Comparison of ENCODE assay signal across 34 cellular contexts in the genomic region with DNA sequence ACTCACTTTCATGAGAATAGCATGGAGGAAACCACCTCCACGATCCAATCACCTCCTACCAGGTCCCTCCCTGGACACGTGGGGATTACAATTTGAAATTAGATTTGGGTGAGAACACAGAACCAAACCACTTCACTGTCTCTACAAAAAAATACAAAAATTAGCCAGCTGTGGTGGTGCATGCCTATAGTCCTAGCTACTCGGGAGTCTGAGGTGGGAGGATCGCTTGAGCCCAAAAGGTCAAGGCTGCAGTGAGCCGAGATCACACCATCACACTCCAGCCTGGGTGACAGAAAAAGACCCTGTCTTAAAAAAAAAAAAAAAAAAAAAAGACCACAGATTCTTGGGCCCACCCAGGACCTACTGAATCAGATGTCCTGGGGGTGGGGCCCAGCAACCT.
"Had no signal": no experiment of that assay in that cellular context is flagged by ENCODE, and none has a peak within 500 bp of the region (broad histone marks: within the 10 kb centered on the region; RNA-seq: fewer than 3 reads in every experiment).

No MANE protein-coding gene starts in this region.

- H3K27me3 ChIP-seq: MG63 had no signal

- DNase-seq: Karpas-422, Kasumi-1, KG1, MG63, MM.1S, NCI-H1048, NCI-H1092, NCI-H1092 treated with DMSO at 0.1 percent for 48 hours, NCI-H1105, NCI-H1105 treated with DMSO at 0.1 percent for 48 hours, NCI-H1417, NCI-H1417 treated with DMSO at 0.1 percent for 48 hours, NCI-H1436, NCI-H1436 treated with DMSO at 0.1 percent for 48 hours, NCI-H146, NCI-H1694, NCI-H1694 treated with DMSO at 0.1 percent for 48 hours, NCI-H187, NCI-H187 treated with DMSO at 0.1 percent for 48 hours, NCI-H1930, NCI-H2029, NCI-H2029 treated with DMSO at 0.1 percent for 48 hours, NCI-H2081, NCI-H2081 treated with DMSO at 0.1 percent for 48 hours, NCI-H2107, NCI-H2171, NCI-H2171 treated with DMSO at 0.1 percent for 48 hours, NCI-H2227 treated with DMSO at 0.1 percent for 48 hours, NCI-H226, NCI-H345, NCI-H446, NCI-H446 treated with DMSO at 0.1 percent for 48 hours, NCI-H510A had no signal

- H3K4me3 ChIP-seq: MG63 had no signal

- H3K27ac ChIP-seq: KMS-11 had no signal

- H3K9me3 ChIP-seq: MG63 had no signal
